Comparison of ENCODE assay signal across 16 cellular contexts in genomic region chr20:52269327-52269726, GRCh38.
DNase-seq lines count a peak whose midpoint lies in the region; ATAC-seq, FAIRE-seq and TF ChIP-seq lines count a peak whose summit lies in the region.
"Had no signal": no experiment of that assay in that cellular context is flagged by ENCODE, and none has a peak within 500 bp of the region (broad histone marks: within the 10 kb centered on the region; RNA-seq: fewer than 3 reads in every experiment).

No MANE protein-coding gene starts in this region.

- TF ChIP-seq EP300 in K562 (IDR thresholded peaks at IDR 0.05; ENCODE audit: low read length), result no peak

- CTCF ChIA-PET in K562 (lab: Yijun Ruan, JAX; ENCODE audit: low intra/inter-chr PET ratio), result no interaction called here

- TF ChIP-seq RAD21 in K562 (CRISPR knock-in tag; conservative IDR thresholded peaks at IDR 0.05 in 1 of 2, IDR thresholded peaks at IDR 0.05 in 1 of 2), result no peak

- WGBS in right cardiac atrium, result 58% methylated on average over 7 of the region's 7 CpGs
- WGBS in K562 (ENCODE audit: insufficient coverage, low coverage, missing lambda C conversion rate), result 16% methylated on average over 7 of the region's 7 CpGs

- intact Hi-C loops in left ventricle myocardium superior (cut with micrococcal nuclease), result no loop called here
- intact Hi-C loops in right cardiac atrium (cut with DNase I), result no loop called here
- intact Hi-C loops in K562 (cut with micrococcal nuclease), result no loop called here

- ATAC-seq in left ventricle myocardium superior (peak; percentile 42), right cardiac atrium (no peak), K562 (no peak), GM18867 (IDR thresholded peaks at IDR 0.05; ENCODE audit: unreplicated experiment) (no peak)
- ATAC-seq: activated naive CD4-positive, alpha-beta T cell treated with anti-CD3 and anti-CD28 coated beads, Interleukin-2, amount 50 U/mL, for 72 hours had no signal

- no peaks in the 10 kb centered on the region for H3K9me1 ChIP-seq in K562 (ENCODE audit: control insufficient read depth, insufficient read depth, low read length)

- no peaks in the 10 kb centered on the region for H4K20me1 ChIP-seq in K562 (replicated peaks; ENCODE audit: control insufficient read depth, insufficient read depth, low read length)

- no peak for TF ChIP-seq CTCF in K562 (IDR thresholded peaks at IDR 0.05 in 2 of 3, conservative IDR thresholded peaks at IDR 0.05 in 1 of 3; ENCODE audit: insufficient read depth in 2 of 3, low read depth in 1 of 3, low read length in 3 of 3)

- H3K9me3 ChIP-seq in right cardiac atrium (ENCODE audit: control insufficient read depth, low read length), result no peaks in the 10 kb centered on the region
- no peaks in the 10 kb centered on the region for H3K9me3 ChIP-seq in K562 (replicated peaks; ENCODE audit: control insufficient read depth, insufficient read depth, low read depth, low read length)

- TF ChIP-seq POLR2A in K562 (conservative IDR thresholded peaks at IDR 0.05), result no peak

- H3K36me3 ChIP-seq in K562 (ENCODE audit: control insufficient read depth, insufficient read depth, low read length), result no peaks in the 10 kb centered on the region

- DNase-seq in left ventricle myocardium superior (no peak), right cardiac atrium (no peak), NCI-H82 treated with DMSO at 0.1 percent for 48 hours (lab: John Stamatoyannopoulos, UW; ENCODE audit: unreplicated experiment) (peak; percentile 78), K562 (ENCODE audit: extremely low read depth in 1 of 4, low spot score in 3 of 4) (no peak), NCI-H146 (lab: John Stamatoyannopoulos, UW) (no peak), NCI-H226 (no peak), SHP77 treated with DMSO at 0.1 percent for 48 hours (lab: John Stamatoyannopoulos, UW) (no peak)
- DNase-seq: ACHN; activated CD4-positive, alpha-beta T cell treated with anti-CD3 and anti-CD28 coated beads for 1 hour; Calu3; NCI-H2029 treated with DMSO at 0.1 percent for 48 hours; NK-92 treated with Interleukin-12 subunit alpha and Interleukin-12 subunit beta, amount 100 ng/mL, for 24 hours; SW 1271 had no signal

- in situ Hi-C loops in K562 (cut with MboI), result no loop called here

- H3K4me2 ChIP-seq in K562 (ENCODE audit: insufficient read depth, low read length), result no peak overlapping the region

- H3K4me1 ChIP-seq in right cardiac atrium (ENCODE audit: control insufficient read depth, insufficient read depth, low read length) (no peaks in the 10 kb centered on the region), K562 (replicated peaks in 1 of 2; ENCODE audit: control insufficient read depth in 2 of 2, insufficient read depth in 2 of 2, low read length in 2 of 2) (no peaks in the 10 kb centered on the region)

- H3K79me2 ChIP-seq in K562 (ENCODE audit: control insufficient read depth, insufficient read depth, low read length), result no peaks in the 10 kb centered on the region

- H3K4me3 ChIP-seq in right cardiac atrium (ENCODE audit: low read length) (no peak overlapping the region), K562 (no peak overlapping the region)
- H3K4me3 ChIP-seq: skin epidermis had no signal

- no peak overlapping the region for H3K27ac ChIP-seq in right cardiac atrium (ENCODE audit: low read length)
- H3K27ac ChIP-seq in K562 (ENCODE audit: extremely low read depth, low read depth, low read length), result no peak overlapping the region
- H3K27ac ChIP-seq: skin epidermis had no signal

- POLR2A ChIA-PET in K562 (lab: Yijun Ruan, JAX), result no interaction called here

- H2AFZ ChIP-seq in K562 (ENCODE audit: low read depth, low read length), result no peak overlapping the region

- no peak for FAIRE-seq in K562 (lab: Jason Lieb, UNC)

- no TSS peak for BruUV-seq in K562 (replicated peaks; lab: Mats Ljungman, UMichigan)

- H3K9ac ChIP-seq in K562 (ENCODE audit: insufficient read depth in 1 of 2, low read depth in 2 of 2, low read length in 2 of 2), result no peak overlapping the region

- no peaks in the 10 kb centered on the region for H3K27me3 ChIP-seq in right cardiac atrium (ENCODE audit: control insufficient read depth, insufficient read depth)
- no peaks in the 10 kb centered on the region for H3K27me3 ChIP-seq in K562 (ENCODE audit: control insufficient read depth in 2 of 2, insufficient read depth in 2 of 2, low read length in 2 of 2)

TF ChIP-seq in K562, 482 proteins besides CTCF, POLR2A, EP300 and RAD21:
- no peak for TF ChIP-seq ZNF639 (CRISPR knock-in tag; conservative IDR thresholded peaks at IDR 0.05 in 1 of 2, IDR thresholded peaks at IDR 0.05 in 1 of 2)
- TF ChIP-seq TEAD4 (IDR thresholded peaks at IDR 0.05; ENCODE audit: low read length), result peak; percentile 28; the same call in 1 of the 2 replicates
- TF ChIP-seq TEAD4 (CRISPR knock-in tag; IDR thresholded peaks at IDR 0.05; ENCODE audit: borderline replicate concordance), result no peak
- TF ChIP-seq ZNF12 (CRISPR knock-in tag; IDR thresholded peaks at IDR 0.05), result no peak
